In the genomic region with DNA sequence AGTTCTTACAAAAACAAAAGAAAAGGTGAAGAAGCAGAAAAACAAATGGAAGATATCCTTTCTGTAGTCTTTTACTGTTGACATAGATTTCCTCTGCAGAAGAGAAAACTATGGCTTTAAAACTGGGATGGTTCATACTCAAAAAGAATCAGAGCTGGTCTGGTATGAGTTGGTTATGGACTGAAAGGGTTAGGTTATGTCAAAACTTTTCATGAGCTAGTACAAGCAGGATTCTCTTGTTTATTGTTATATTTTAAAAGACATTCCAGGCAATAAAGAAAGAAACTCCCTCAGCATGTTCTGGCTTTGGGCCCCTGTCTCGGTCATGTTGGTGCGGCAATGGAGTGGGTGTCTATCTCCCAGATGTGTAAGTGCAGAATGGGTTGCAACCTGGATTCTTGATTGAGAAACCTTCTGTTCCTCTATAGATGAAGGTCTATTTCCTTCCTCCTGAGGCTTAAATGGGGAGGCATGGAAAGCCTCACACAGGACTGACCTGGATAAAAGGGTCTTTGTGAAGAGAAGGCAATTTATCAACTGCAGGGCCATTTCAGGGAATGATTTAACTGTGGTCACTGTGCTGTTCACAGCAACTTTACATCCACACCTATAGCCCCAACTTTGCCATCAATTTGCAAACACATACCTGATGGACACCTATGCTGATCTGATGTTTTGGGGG, we compare ENCODE assay signal across 23 cellular contexts.
A peak's percentile ranks its signal among the peaks of the same experiment; 100 is the strongest.
DNase-seq lines count a peak whose midpoint lies in the region; ATAC-seq and TF ChIP-seq lines count a peak whose summit lies in the region.
"Had no signal": no experiment of that assay in that cellular context is flagged by ENCODE, and none has a peak within 500 bp of the region (broad histone marks: within the 10 kb centered on the region; RNA-seq: fewer than 3 reads in every experiment).

No MANE protein-coding gene starts in this region.

- DNase-seq in AG20443 (ENCODE audit: low spot score): peak; percentile 38
- DNase-seq in fibroblast of gingiva (ENCODE audit: low read depth): peak; percentile 49
- peak; percentile 23 for DNase-seq in prostate gland (ENCODE audit: low spot score)
- no peak for DNase-seq in NCI-H226
- DNase-seq in DMS153 (lab: John Stamatoyannopoulos, UW): no peak
- no peak for DNase-seq in hypothalamus (lab: John Stamatoyannopoulos, UW)
- no peak for DNase-seq in NCI-H2107 treated with DMSO at 0.1 percent for 48 hours (lab: John Stamatoyannopoulos, UW; ENCODE audit: unreplicated experiment)
- DNase-seq: activated CD4-positive, alpha-beta T cell treated with anti-CD3 and anti-CD28 coated beads, Interleukin-2, amount 10 ng/mL, durations not matched to agents 7 days and 5 days; activated CD8-positive, alpha-beta memory T cell treated with anti-CD3 and anti-CD28 coated beads, Interleukin-2, amount 50 U/mL, for 48 hours; activated effector memory CD4-positive, alpha-beta T cell treated with Interleukin-2 at 50 U/mL for 16 hours; CD8-positive, alpha-beta memory T cell; DMS79; effector CD8-positive, alpha-beta T cell; lower lobe of right lung; NCI-H1048; NCI-H2081; NCI-H524; pancreas; stimulated activated CD4-positive, alpha-beta T cell treated with anti-CD3 and anti-CD28 coated beads, Interleukin-2, amount 100 ng/mL, for 48 hours; stimulated activated naive CD8-positive, alpha-beta T cell treated with anti-CD3 and anti-CD28 coated beads, Interleukin-15, amount 100 ng/mL, for 72 hours; SW 1271 had no signal

- 18% methylated on average over 2 of the region's 2 CpGs for WGBS in prostate gland

- intact Hi-C loops in prostate gland (cut with DNase I): no loop called here

- no peak overlapping the region for H3K27ac ChIP-seq in prostate gland
- H3K27ac ChIP-seq: lower lobe of right lung, pancreas, RWPE1 had no signal

- ATAC-seq in SK-N-SH treated with all-trans-retinoic acid at 6 μM for 48 hours: peak; percentile 25; the same call in 2 of the 3 replicates
- ATAC-seq: lower lobe of right lung; stimulated activated naive CD8-positive, alpha-beta T cell treated with anti-CD3 and anti-CD28 coated beads, Interleukin-15, amount 100 ng/mL, for 72 hours had no signal

- H3K27me3 ChIP-seq in prostate gland (replicated peaks; ENCODE audit: insufficient read depth): no peaks in the 10 kb centered on the region
- H3K27me3 ChIP-seq: pancreas had no signal

- no peaks in the 10 kb centered on the region for H3K36me3 ChIP-seq in prostate gland
- H3K36me3 ChIP-seq: lower lobe of right lung, pancreas had no signal

- TF ChIP-seq CTCF in prostate gland (IDR thresholded peaks at IDR 0.05): no peak

- no peak overlapping the region for H3K4me3 ChIP-seq in prostate gland
- H3K4me3 ChIP-seq: lower lobe of right lung, pancreas had no signal

- H3K4me1 ChIP-seq in prostate gland (replicated peaks): no peaks in the 10 kb centered on the region
- H3K4me1 ChIP-seq: lower lobe of right lung, pancreas had no signal

- no peaks in the 10 kb centered on the region for H3K9me3 ChIP-seq in prostate gland
- H3K9me3 ChIP-seq: lower lobe of right lung, pancreas had no signal

- no peak for TF ChIP-seq POLR2A in prostate gland (IDR thresholded peaks at IDR 0.05)

TF ChIP-seq in SK-N-SH treated with all-trans-retinoic acid at 6 μM for 48 hours, 23 proteins besides CTCF, POLR2A, EP300 and RAD21:
- TF ChIP-seq ZFP30 (CRISPR knock-in tag; IDR thresholded peaks at IDR 0.05) (no peak), ZNF565 (CRISPR knock-in tag; conservative IDR thresholded peaks at IDR 0.05; ENCODE audit: low read depth) (no peak), ZNF70 (CRISPR knock-in tag; IDR thresholded peaks at IDR 0.05) (no peak), ESRRG (CRISPR knock-in tag; IDR thresholded peaks at IDR 0.05) (no peak), PPARA (CRISPR knock-in tag; IDR thresholded peaks at IDR 0.05; ENCODE audit: borderline replicate concordance) (no peak), PATZ1 (CRISPR knock-in tag; IDR thresholded peaks at IDR 0.05; ENCODE audit: borderline replicate concordance) (no peak), ZFP3 (CRISPR knock-in tag; IDR thresholded peaks at IDR 0.05) (no peak), GLIS3 (CRISPR knock-in tag; IDR thresholded peaks at IDR 0.05) (no peak), CSDC2 (CRISPR knock-in tag; IDR thresholded peaks at IDR 0.05) (no peak)
- TF ChIP-seq, protein P1, sequence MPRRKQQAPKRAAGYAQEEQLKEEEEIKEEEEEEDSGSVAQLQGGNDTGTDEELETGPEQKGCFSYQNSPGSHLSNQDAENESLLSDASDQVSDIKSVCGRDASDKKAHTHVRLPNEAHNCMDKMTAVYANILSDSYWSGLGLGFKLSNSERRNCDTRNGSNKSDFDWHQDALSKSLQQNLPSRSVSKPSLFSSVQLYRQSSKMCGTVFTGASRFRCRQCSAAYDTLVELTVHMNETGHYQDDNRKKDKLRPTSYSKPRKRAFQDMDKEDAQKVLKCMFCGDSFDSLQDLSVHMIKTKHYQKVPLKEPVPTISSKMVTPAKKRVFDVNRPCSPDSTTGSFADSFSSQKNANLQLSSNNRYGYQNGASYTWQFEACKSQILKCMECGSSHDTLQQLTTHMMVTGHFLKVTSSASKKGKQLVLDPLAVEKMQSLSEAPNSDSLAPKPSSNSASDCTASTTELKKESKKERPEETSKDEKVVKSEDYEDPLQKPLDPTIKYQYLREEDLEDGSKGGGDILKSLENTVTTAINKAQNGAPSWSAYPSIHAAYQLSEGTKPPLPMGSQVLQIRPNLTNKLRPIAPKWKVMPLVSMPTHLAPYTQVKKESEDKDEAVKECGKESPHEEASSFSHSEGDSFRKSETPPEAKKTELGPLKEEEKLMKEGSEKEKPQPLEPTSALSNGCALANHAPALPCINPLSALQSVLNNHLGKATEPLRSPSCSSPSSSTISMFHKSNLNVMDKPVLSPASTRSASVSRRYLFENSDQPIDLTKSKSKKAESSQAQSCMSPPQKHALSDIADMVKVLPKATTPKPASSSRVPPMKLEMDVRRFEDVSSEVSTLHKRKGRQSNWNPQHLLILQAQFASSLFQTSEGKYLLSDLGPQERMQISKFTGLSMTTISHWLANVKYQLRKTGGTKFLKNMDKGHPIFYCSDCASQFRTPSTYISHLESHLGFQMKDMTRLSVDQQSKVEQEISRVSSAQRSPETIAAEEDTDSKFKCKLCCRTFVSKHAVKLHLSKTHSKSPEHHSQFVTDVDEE (CRISPR knock-in tag; IDR thresholded peaks at IDR 0.05): no peak
TF ChIP-seq in SK-N-SH treated with all-trans-retinoic acid at 6 μM for 48 hours: peak in this region for 0.

Comparison
In these comparisons a context has a peak if more than half of its experiments do, and no peak if none do; other contexts are left out.
1. DNase-seq: peak in AG20443 (single experiment), fibroblast of gingiva (single experiment) and prostate gland (single experiment); none in NCI-H226 (single experiment), DMS153 (single experiment), hypothalamus (0 of 51) and NCI-H2107 treated with DMSO at 0.1 percent for 48 hours (single experiment).